In genomic region chr10:125159932-125160855, GRCh38 we compare ENCODE assay signal across 8 cellular contexts. TPM values are rescaled to one million over a fixed set of nuclear protein-coding genes. Genes with fewer than 3 reads are reported as not detected.
DNase-seq lines count a peak whose midpoint lies in the region; ATAC-seq and TF ChIP-seq lines count a peak whose summit lies in the region.

Gene CTBP2, minus strand, starts transcription at chr10:125160563.

- no peak within 1 kb of the TSS for H3K9ac ChIP-seq in liver (ENCODE audit: low read depth in 1 of 2, low read length in 2 of 2)
- peak within 1 kb of the TSS; percentile 62 to 76 for H3K9ac ChIP-seq in stomach smooth muscle (ENCODE audit: low read length in 2 of 2)

- CTCF ChIA-PET in RWPE1 (lab: Yijun Ruan, JAX) = interaction anchor here (0.6 to 0.7 kb wide), 2 partner anchors 198 to 1859 kb away, joined by 4 to 5 read pairs; no protein-coding TSS in a partner anchor

- H2AFZ ChIP-seq in ACC112 (ENCODE audit: low read length, unreplicated experiment) = peak within 1 kb of the TSS; percentile 99

- H3K4me1 ChIP-seq in ACC112 (ENCODE audit: control insufficient read depth, insufficient read depth, low read length, unreplicated experiment) (peaks cover 26% of the 10 kb centered on the region), liver (ENCODE audit: control insufficient read depth in 4 of 4, insufficient read depth in 4 of 4, low read length in 3 of 4) (peaks cover 16 to 29% (median 18%) of the 10 kb centered on the region in 4 donors), stomach smooth muscle (ENCODE audit: control insufficient read depth, insufficient read depth, low read length) (peaks cover 22% of the 10 kb centered on the region)

- H3K36me3 ChIP-seq in ACC112 (ENCODE audit: insufficient read depth, low read length) = no peaks in the 10 kb centered on the region
- H3K36me3 ChIP-seq in liver (ENCODE audit: control insufficient read depth in 4 of 4, insufficient read depth in 3 of 4, low read depth in 1 of 4, low read length in 3 of 4) = no peaks in the 10 kb centered on the region
- no peaks in the 10 kb centered on the region for H3K36me3 ChIP-seq in stomach smooth muscle (ENCODE audit: control insufficient read depth in 2 of 2, insufficient read depth in 2 of 2, low read length in 2 of 2)

- ATAC-seq in GM21423 (IDR thresholded peaks at IDR 0.05; ENCODE audit: unreplicated experiment) = no peak
- ATAC-seq in GM21737 (IDR thresholded peaks at IDR 0.05; ENCODE audit: unreplicated experiment) = no peak

- no peaks in the 10 kb centered on the region for H3K27me3 ChIP-seq in ACC112 (ENCODE audit: insufficient read depth, low read length)
- peaks cover 2 to 6% (median 5%) of the 10 kb centered on the region in 4 donors for H3K27me3 ChIP-seq in liver (ENCODE audit: control insufficient read depth in 4 of 4, insufficient read depth in 4 of 4, low read length in 3 of 4)
- no peaks in the 10 kb centered on the region for H3K27me3 ChIP-seq in stomach smooth muscle (ENCODE audit: control insufficient read depth in 1 of 2, insufficient read depth in 2 of 2, low read length in 2 of 2)

- no peak for TF ChIP-seq CTCF in GM13977 (IDR thresholded peaks at IDR 0.05; ENCODE audit: extremely low read depth, insufficient read depth, missing control alignments)
- TF ChIP-seq CTCF in RWPE1 (conservative IDR thresholded peaks at IDR 0.05; ENCODE audit: low read depth) = no peak
- no peak for TF ChIP-seq CTCF in liver (IDR thresholded peaks at IDR 0.05; ENCODE audit: low read depth, low read length, missing input control)

- WGBS in liver = 2% methylated on average over 103 of the region's 103 CpGs

- H3K27ac ChIP-seq in ACC112 (ENCODE audit: low read depth, low read length) (peak within 1 kb of the TSS; percentile 87), RWPE1 (peak within 1 kb of the TSS; percentile 98), liver (ENCODE audit: low read depth in 1 of 2, low read length in 2 of 2) (peak within 1 kb of the TSS; percentile 77 to 81), stomach smooth muscle (ENCODE audit: low read length) (peak within 1 kb of the TSS; percentile 87)

- peaks cover 46% of the 10 kb centered on the region for H3K79me2 ChIP-seq in ACC112 (ENCODE audit: control insufficient read depth, insufficient read depth, low read length, unreplicated experiment)

- H3K9me3 ChIP-seq in liver (ENCODE audit: control insufficient read depth in 4 of 4, low read length in 3 of 4) (no peaks in the 10 kb centered on the region), stomach smooth muscle (ENCODE audit: control insufficient read depth in 2 of 2, low read length in 2 of 2) (no peaks in the 10 kb centered on the region)

- DNase-seq in GM13977 (ENCODE audit: low spot score) = peak; percentile 51
- DNase-seq in RWPE1 (ENCODE audit: low spot score) = no peak
- peak; percentile 80 for DNase-seq in ecto neural progenitor cell (ENCODE audit: low spot score)

- in situ Hi-C loops in GM13977 (cut with MboI; ENCODE audit: low pct_unique_long_range_greater_than_20kb, low sequenced_read_pairs, unreplicated experiment) = no loop called here

- TF ChIP-seq RAD21 in liver (IDR thresholded peaks at IDR 0.05) = no peak

- H3K4me3 ChIP-seq in ACC112 (ENCODE audit: low read depth, low read length) = peak within 1 kb of the TSS; percentile 95
- peak within 1 kb of the TSS; percentile 32 to 79 (median 47) for H3K4me3 ChIP-seq in liver (ENCODE audit: low read depth in 1 of 3, low read length in 3 of 3)
- H3K4me3 ChIP-seq in stomach smooth muscle (ENCODE audit: low read length in 2 of 2) = peak within 1 kb of the TSS; percentile 71 to 77

- POLR2A ChIA-PET in RWPE1 (lab: Yijun Ruan, JAX; ENCODE audit: low non-redundant PET) = interaction anchor here (0.6 kb wide), 3 partner anchors 43 to 501 kb away, joined by 4 to 7 read pairs (median 5); no protein-coding TSS in a partner anchor

TF ChIP-seq in liver, 16 proteins besides CTCF, POLR2A, EP300 and RAD21:
- no peak for TF ChIP-seq YY1 (IDR thresholded peaks at IDR 0.05)
- no peak for TF ChIP-seq FOXA2 (IDR thresholded peaks at IDR 0.05)
- no peak for TF ChIP-seq NR2F2 (IDR thresholded peaks at IDR 0.05)
- TF ChIP-seq FOXA1 (IDR thresholded peaks at IDR 0.05) = no peak
- TF ChIP-seq ZBTB33 (IDR thresholded peaks at IDR 0.05) = no peak
- TF ChIP-seq HNF4G (IDR thresholded peaks at IDR 0.05) = no peak
- TF ChIP-seq SP1 (IDR thresholded peaks at IDR 0.05) = no peak
- TF ChIP-seq TAF1 (conservative IDR thresholded peaks at IDR 0.05) = no peak
- TF ChIP-seq REST (IDR thresholded peaks at IDR 0.05) = no peak
TF ChIP-seq in liver: peak in this region for 0.

RNA-seq across cellular contexts. Expression of gene CTBP2, which starts in this region (rescaled TPM):
- 10 to 100 TPM in 1 of 2 donors, 1 to 10 TPM in 1; 6.9 to 59.2 TPM for total RNA-seq in liver
- 1 to 10 TPM; 3.4 to 4.2 TPM for polyA plus RNA-seq in liver

Comparison
In these comparisons a context has a peak if more than half of its experiments do, and no peak if none do; other contexts are left out.
1. H3K9ac ChIP-seq: peak in stomach smooth muscle (2 of 2); none in liver (0 of 2).
2. Peak in every context shown above with its lines, with median percentiles within 50 percentile points of each other: H3K27ac ChIP-seq and H3K4me3 ChIP-seq.